In the genomic region with DNA sequence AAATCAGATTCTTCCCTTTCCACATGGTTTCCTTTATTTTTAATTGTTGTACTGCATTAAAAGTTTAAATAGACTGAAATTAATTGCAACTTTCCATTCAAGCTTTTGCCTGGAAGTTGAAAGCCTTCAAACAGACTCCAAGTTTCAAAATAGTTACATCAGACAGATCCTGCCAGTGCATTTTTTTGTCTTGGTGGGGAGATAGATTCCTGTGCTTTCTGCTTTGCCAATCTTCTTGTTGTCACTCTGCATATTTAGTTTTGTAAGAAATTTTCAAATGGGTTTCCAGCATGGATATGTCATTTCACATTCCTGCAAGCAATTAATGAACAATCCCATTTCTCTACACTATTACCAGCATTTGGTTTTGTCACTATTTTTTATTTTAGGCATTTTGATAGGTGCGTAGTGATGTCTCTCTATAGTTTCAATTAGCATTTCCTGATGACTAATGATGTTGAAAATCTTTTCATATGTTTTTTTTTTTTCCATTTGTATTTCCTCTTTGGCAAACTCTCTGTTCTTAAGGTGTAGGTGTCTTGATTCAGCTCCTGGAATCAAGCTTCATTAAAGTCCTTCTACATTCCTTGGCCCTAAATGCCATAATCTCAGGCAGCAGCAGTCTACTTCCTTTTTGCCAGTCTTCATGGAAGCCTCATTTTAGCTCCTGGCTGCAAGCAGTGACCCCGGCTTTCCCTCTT, we compare ENCODE assay signal across 23 cellular contexts. TPM values are rescaled to one million over a fixed set of nuclear protein-coding genes. Genes with fewer than 3 reads are reported as not detected.
DNase-seq lines count a peak whose midpoint lies in the region; ATAC-seq and TF ChIP-seq lines count a peak whose summit lies in the region.
"Had no signal": no experiment of that assay in that cellular context is flagged by ENCODE, and none has a peak within 500 bp of the region (broad histone marks: within the 10 kb centered on the region; RNA-seq: fewer than 3 reads in every experiment).

No MANE protein-coding gene starts in this region.

- in situ Hi-C loops in mammary epithelial cell (cut with MboI; ENCODE audit: low sequenced_read_pairs in 2 of 2) = no loop called here

- CTCF ChIA-PET in mammary epithelial cell (lab: Charles Lee; ENCODE audit: low non-redundant PET) = no interaction called here

- H3K27ac ChIP-seq in mammary epithelial cell (ENCODE audit: insufficient read depth, low read depth, low read length) (no peak overlapping the region), neutrophil (peak overlapping the region; percentile 0)
- H3K27ac ChIP-seq: SJCRH30 had no signal

- WGBS in mammary epithelial cell (ENCODE audit: low coverage, missing lambda C conversion rate) = 64% methylated on average over 2 of the region's 2 CpGs

- no peaks in the 10 kb centered on the region for H4K20me1 ChIP-seq in mammary epithelial cell (ENCODE audit: insufficient read depth, low read length)

- H3K27me3 ChIP-seq in mammary epithelial cell (ENCODE audit: insufficient read depth, low read length) (no peaks in the 10 kb centered on the region), neutrophil (peaks cover 7% of the 10 kb centered on the region)
- H3K27me3 ChIP-seq: SJCRH30 had no signal

- ATAC-seq in esophagus mucosa = peak; percentile 59
- ATAC-seq: HCT116 had no signal

- BruUV-seq in mammary epithelial cell (replicated peaks; lab: Mats Ljungman, UMichigan) = no TSS peak

- peak overlapping the region; percentile 25 for H3K4me2 ChIP-seq in mammary epithelial cell (ENCODE audit: insufficient read depth, low read depth, low read length)

- H3K36me3 ChIP-seq in mammary epithelial cell (ENCODE audit: insufficient read depth, low read length) = no peaks in the 10 kb centered on the region
- H3K36me3 ChIP-seq in neutrophil = no peaks in the 10 kb centered on the region
- H3K36me3 ChIP-seq: BE2C, SJCRH30 had no signal

- H2AFZ ChIP-seq in mammary epithelial cell (ENCODE audit: low read depth, low read length) = peak overlapping the region; percentile 64

- H3K4me3 ChIP-seq in mammary epithelial cell (replicated peaks in 1 of 3; ENCODE audit: insufficient read depth in 1 of 3, low read depth in 2 of 3, low read length in 3 of 3) (no peak overlapping the region), neutrophil (ENCODE audit: low read depth in 1 of 2, low read length in 1 of 2) (no peak overlapping the region)
- H3K4me3 ChIP-seq: SJCRH30 had no signal

- intact Hi-C loops in mammary epithelial cell (cut with micrococcal nuclease) = no loop called here

- TF ChIP-seq CTCF in mammary epithelial cell (conservative IDR thresholded peaks at IDR 0.05 in 1 of 2, IDR thresholded peaks at IDR 0.05 in 1 of 2; ENCODE audit: extremely low read depth in 1 of 2, insufficient read depth in 1 of 2, low read depth in 1 of 2, low read length in 2 of 2) (no peak), neutrophil (IDR thresholded peaks at IDR 0.05) (no peak)

- DNase-seq in EH (ENCODE audit: low read depth) (peak; percentile 3), mammary epithelial cell (no peak), DMS153 (lab: John Stamatoyannopoulos, UW) (no peak), CD1c-positive myeloid dendritic cell (ENCODE audit: extremely low spot score) (no peak), NCI-H146 treated with DMSO at 0.1 percent for 48 hours (lab: John Stamatoyannopoulos, UW; ENCODE audit: unreplicated experiment) (no peak), Kasumi-1 (lab: John Stamatoyannopoulos, UW) (no peak)
- DNase-seq: BE2C; CD4-positive, CD25-positive, alpha-beta regulatory T cell; DMS79; GOT3; KG1; NCI-H1105; NCI-H146; NCI-H2029 treated with DMSO at 0.1 percent for 48 hours; NCI-H2171; NCI-H524 treated with DMSO at 0.1 percent for 48 hours; NCI-H82; SJCRH30 had no signal

- H3K9me3 ChIP-seq in mammary epithelial cell (replicated peaks; ENCODE audit: insufficient read depth, low read length) (peaks cover 14% of the 10 kb centered on the region), neutrophil (no peaks in the 10 kb centered on the region)
- H3K9me3 ChIP-seq: BE2C, SJCRH30 had no signal

- no peak overlapping the region for H3K9ac ChIP-seq in mammary epithelial cell (ENCODE audit: insufficient read depth, low read length)

- H3K4me1 ChIP-seq in mammary epithelial cell (ENCODE audit: insufficient read depth, low read length) (peaks cover 32% of the 10 kb centered on the region), neutrophil (ENCODE audit: control insufficient read depth in 1 of 2, insufficient read depth in 1 of 2, low read depth in 1 of 2, low read length in 1 of 2) (peaks cover 24 to 28% of the 10 kb centered on the region in 2 experiments)
- H3K4me1 ChIP-seq: BE2C, SJCRH30 had no signal

- no peaks in the 10 kb centered on the region for H3K79me2 ChIP-seq in mammary epithelial cell (ENCODE audit: insufficient read depth, low read length)

- dilution Hi-C loops in mammary epithelial cell (cut with HindIII; ENCODE audit: low sequenced_read_pairs) = no loop called here

RNA-seq across cellular contexts. Expression of a gene that starts 40.5 kb away (rescaled TPM):
- total RNA-seq in mammary epithelial cell (not detected), esophagus mucosa (not detected)
- not detected for polyA plus RNA-seq in mammary epithelial cell
- polyA minus RNA-seq in mammary epithelial cell = not detected
- total RNA-seq: CD4-positive, CD25-positive, alpha-beta regulatory T cell; HT1080; OCI-LY7; SJCRH30 had no signal
- polyA plus RNA-seq: CD4-positive, CD25-positive, alpha-beta regulatory T cell had no signal
